ENCODE assay signal across 8 cellular contexts in the genomic region with DNA sequence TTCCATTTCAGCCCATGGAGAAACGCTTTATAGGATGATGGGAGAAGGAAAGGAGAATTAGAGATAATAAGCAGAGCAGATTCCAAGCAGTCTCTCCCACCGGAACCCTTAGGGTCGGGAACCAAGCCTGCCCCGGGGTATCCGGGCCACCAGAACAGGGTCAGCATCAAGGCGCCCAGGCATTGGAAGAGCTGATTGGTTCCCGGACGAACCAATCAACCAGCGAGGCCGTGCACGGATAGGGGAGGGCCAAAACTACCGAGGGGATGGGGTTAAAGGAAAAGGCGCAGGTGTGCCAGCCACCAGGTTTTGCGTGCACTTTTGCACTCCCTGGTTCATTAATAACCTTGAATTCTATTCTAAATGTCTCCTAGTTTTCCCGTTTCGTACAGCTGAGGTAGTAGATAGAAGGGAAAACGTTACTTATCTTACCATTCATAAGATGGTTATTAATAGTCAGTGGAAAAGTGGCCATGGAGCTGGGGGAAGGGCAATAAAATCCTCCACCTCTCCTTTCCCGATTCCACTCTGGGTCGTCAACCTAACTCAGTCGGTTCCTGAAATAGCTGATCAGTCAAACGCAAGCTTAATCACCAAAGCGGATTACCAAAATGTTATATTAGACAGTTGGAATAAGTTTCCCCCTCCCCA. TPM values are rescaled to one million over a fixed set of nuclear protein-coding genes. Genes with fewer than 3 reads are reported as not detected.
DNase-seq lines count a peak whose midpoint lies in the region; ATAC-seq, FAIRE-seq and TF ChIP-seq lines count a peak whose summit lies in the region.

No MANE protein-coding gene starts in this region.

- in situ Hi-C loops in HepG2 (cut with HindIII; ENCODE audit: extremely low pct_ligation_motif_present, low pct_unique_long_range_greater_than_20kb): no loop called here

- H3K27me3 ChIP-seq in HepG2 (ENCODE audit: control insufficient read depth in 1 of 2, insufficient read depth in 2 of 2, low read length in 2 of 2) (no peaks in the 10 kb centered on the region; a peak in 1 of 5 replicates), subcutaneous abdominal adipose tissue (ENCODE audit: control insufficient read depth in 5 of 5, insufficient read depth in 4 of 5, low read length in 5 of 5) (no peaks in the 10 kb centered on the region)

- no peak for TF ChIP-seq CTCF in choroid plexus epithelial cell (conservative IDR thresholded peaks at IDR 0.05; ENCODE audit: low read depth, low read length)
- TF ChIP-seq CTCF in HepG2 (CRISPR knock-in tag; IDR thresholded peaks at IDR 0.05): no peak

- H2AFZ ChIP-seq in HepG2 (ENCODE audit: low read length): no peak overlapping the region

- peak in 1 of 2 experiments; percentile 50; a peak in 1 of 4 replicates for TF ChIP-seq POLR2A in HepG2 (IDR thresholded peaks at IDR 0.05; ENCODE audit: insufficient read depth in 1 of 2, low read depth in 2 of 2, low read length in 2 of 2)

- H3K9ac ChIP-seq in HepG2 (ENCODE audit: insufficient read depth, low read depth, low read length): peak overlapping the region; percentile 87
- peak overlapping the region; percentile 26 to 71 (median 63) for H3K9ac ChIP-seq in subcutaneous abdominal adipose tissue (ENCODE audit: low read length in 5 of 5)

- TSS peak; percentile 42 for BruUV-seq in HepG2 (replicated peaks; lab: Mats Ljungman, UMichigan)

- peak; percentile 51 for FAIRE-seq in HepG2 (lab: Jason Lieb, UNC)

- H3K4me3 ChIP-seq in choroid plexus epithelial cell (ENCODE audit: low read depth, low read length) (peak overlapping the region; percentile 72), HepG2 (replicated peaks in 1 of 3; ENCODE audit: insufficient read depth in 1 of 3, low read depth in 2 of 3, low read length in 3 of 3) (peak overlapping the region; percentile 90 to 97 (median 97)), subcutaneous abdominal adipose tissue (ENCODE audit: low read depth in 1 of 5, low read length in 5 of 5) (peak overlapping the region; percentile 75 to 95 (median 84))

- DNase-seq in SHP77 (lab: John Stamatoyannopoulos, UW): peak; percentile 31 to 56
- no peak for DNase-seq in SHP77 treated with DMSO at 0.1 percent for 48 hours (lab: John Stamatoyannopoulos, UW)
- DNase-seq in NCI-H524 (lab: John Stamatoyannopoulos, UW): peak; percentile 26 to 65
- DNase-seq in choroid plexus epithelial cell (ENCODE audit: low read depth): no peak
- DNase-seq in HepG2 (ENCODE audit: low spot score): peak; percentile 52
- no peak for DNase-seq in stimulated activated CD4-positive, alpha-beta T cell treated with anti-CD3 and anti-CD28 coated beads, Interleukin-4, amount 100 ng/mL, for 4 hours
- no peak for DNase-seq in A172 (ENCODE audit: low spot score)

- CTCF ChIA-PET in HepG2 (lab: Yijun Ruan, JAX; ENCODE audit: low intra/inter-chr PET ratio, low total read pairs): no interaction called here

- TF ChIP-seq RAD21 in HepG2 (CRISPR knock-in tag; IDR thresholded peaks at IDR 0.05): no peak

- H3K4me1 ChIP-seq in HepG2 (ENCODE audit: insufficient read depth, low read length): peaks cover 59% of the 10 kb centered on the region
- peaks cover 3 to 29% (median 21%) of the 10 kb centered on the region in 5 donors for H3K4me1 ChIP-seq in subcutaneous abdominal adipose tissue (ENCODE audit: control insufficient read depth in 5 of 5, insufficient read depth in 5 of 5, low read length in 5 of 5)

- H3K9me3 ChIP-seq in HepG2 (ENCODE audit: low read length) (no peaks in the 10 kb centered on the region), subcutaneous abdominal adipose tissue (ENCODE audit: control insufficient read depth in 5 of 5, low read length in 5 of 5) (no peaks in the 10 kb centered on the region)

- POLR2A ChIA-PET in HepG2 (lab: Yijun Ruan, JAX): interaction anchor here (0.7 to 3.1 kb wide), 10 partner anchors 12 to 674 kb away, joined by 3 to 27 read pairs (median 4); partner anchors contain the start of genes MON2 and USP15

- intact Hi-C loops in HepG2 (cut with micrococcal nuclease; ENCODE audit: unreplicated experiment): loop anchor here (5.0 kb wide), 1 partner anchor 91 kb away; no protein-coding TSS in a partner anchor

- H3K27ac ChIP-seq in HepG2 (ENCODE audit: extremely low read length, insufficient read depth, low read length) (peak overlapping the region; percentile 74), subcutaneous abdominal adipose tissue (ENCODE audit: low read depth, low read length) (no peak overlapping the region)

- no peaks in the 10 kb centered on the region; a peak in 1 of 5 replicates for H3K36me3 ChIP-seq in HepG2 (replicated peaks in 1 of 2; ENCODE audit: control insufficient read depth in 1 of 2, insufficient read depth in 2 of 2, low read length in 2 of 2)
- no peaks in the 10 kb centered on the region for H3K36me3 ChIP-seq in subcutaneous abdominal adipose tissue (ENCODE audit: control insufficient read depth in 5 of 5, insufficient read depth in 5 of 5, low read length in 5 of 5)

- H3K4me2 ChIP-seq in HepG2 (ENCODE audit: low read depth, low read length): peak overlapping the region; percentile 87

- H3K79me2 ChIP-seq in HepG2 (ENCODE audit: insufficient read depth, low read length): peaks cover 64% of the 10 kb centered on the region

- 3% methylated on average over 22 of the region's 22 CpGs for WGBS in HepG2 (ENCODE audit: low lambda C conversion rate)

- H4K20me1 ChIP-seq in HepG2 (ENCODE audit: insufficient read depth, low read length): peaks cover 14% of the 10 kb centered on the region

- no peak for TF ChIP-seq EP300 in HepG2 (IDR thresholded peaks at IDR 0.05; ENCODE audit: low read depth in 2 of 2, low read length in 2 of 2)
- TF ChIP-seq EP300 in HepG2 (CRISPR knock-in tag; IDR thresholded peaks at IDR 0.05; ENCODE audit: borderline replicate concordance): no peak

- peak; percentile 56 for ATAC-seq in HepG2

TF ChIP-seq in HepG2, 621 proteins besides CTCF, POLR2A, EP300 and RAD21 (continues in another document):
- peak; percentile 32; the same call in 1 of the 2 replicates for TF ChIP-seq PHF21A (CRISPR knock-in tag; IDR thresholded peaks at IDR 0.05)
- 0 out of 2 replicates have a peak, but pooled peaks have one; percentile 32 for TF ChIP-seq SNAI1 (CRISPR knock-in tag; IDR thresholded peaks at IDR 0.05; ENCODE audit: borderline replicate concordance)
- TF ChIP-seq, protein P1, sequence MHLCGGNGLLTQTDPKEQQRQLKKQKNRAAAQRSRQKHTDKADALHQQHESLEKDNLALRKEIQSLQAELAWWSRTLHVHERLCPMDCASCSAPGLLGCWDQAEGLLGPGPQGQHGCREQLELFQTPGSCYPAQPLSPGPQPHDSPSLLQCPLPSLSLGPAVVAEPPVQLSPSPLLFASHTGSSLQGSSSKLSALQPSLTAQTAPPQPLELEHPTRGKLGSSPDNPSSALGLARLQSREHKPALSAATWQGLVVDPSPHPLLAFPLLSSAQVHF (CRISPR knock-in tag; IDR thresholded peaks at IDR 0.05): 0 out of 2 replicates have a peak, but pooled peaks have one; percentile 24
- TF ChIP-seq ZSCAN12 (CRISPR knock-in tag; IDR thresholded peaks at IDR 0.05): no peak
- peak; percentile 54 for TF ChIP-seq HNRNPLL (IDR thresholded peaks at IDR 0.05; ENCODE audit: low read depth, low read length, poor library complexity, severe bottlenecking)
- TF ChIP-seq, protein P2, sequence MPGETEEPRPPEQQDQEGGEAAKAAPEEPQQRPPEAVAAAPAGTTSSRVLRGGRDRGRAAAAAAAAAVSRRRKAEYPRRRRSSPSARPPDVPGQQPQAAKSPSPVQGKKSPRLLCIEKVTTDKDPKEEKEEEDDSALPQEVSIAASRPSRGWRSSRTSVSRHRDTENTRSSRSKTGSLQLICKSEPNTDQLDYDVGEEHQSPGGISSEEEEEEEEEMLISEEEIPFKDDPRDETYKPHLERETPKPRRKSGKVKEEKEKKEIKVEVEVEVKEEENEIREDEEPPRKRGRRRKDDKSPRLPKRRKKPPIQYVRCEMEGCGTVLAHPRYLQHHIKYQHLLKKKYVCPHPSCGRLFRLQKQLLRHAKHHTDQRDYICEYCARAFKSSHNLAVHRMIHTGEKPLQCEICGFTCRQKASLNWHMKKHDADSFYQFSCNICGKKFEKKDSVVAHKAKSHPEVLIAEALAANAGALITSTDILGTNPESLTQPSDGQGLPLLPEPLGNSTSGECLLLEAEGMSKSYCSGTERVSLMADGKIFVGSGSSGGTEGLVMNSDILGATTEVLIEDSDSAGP (CRISPR knock-in tag; IDR thresholded peaks at IDR 0.05; ENCODE audit: borderline replicate concordance): peak; percentile 93
- TF ChIP-seq ZMYM4 (CRISPR knock-in tag; IDR thresholded peaks at IDR 0.05): peak; percentile 37; the same call in 1 of the 2 replicates

RNA-seq across cellular contexts. Expression of gene PPM1H, which starts 1.6 kb away (rescaled TPM):
- total RNA-seq in HepG2 (2016; rRNA removed; fragmentation: Illumina TruSeq; extraction: Trizol): 38.1 and 42.0 TPM in 2 replicates
- 3.3 and 5.2 TPM in 2 replicates for total RNA-seq in HepG2 (2016; cell fraction: cytosol; rRNA removed; fragmentation: Illumina TruSeq; extraction: Trizol; ENCODE audit: low read depth)
- total RNA-seq in HepG2 (2016; cell fraction: insoluble cytoplasmic fraction; rRNA removed; fragmentation: Illumina TruSeq; extraction: Trizol): 35.2 and 37.3 TPM in 2 replicates
- 19.9 and 22.6 TPM in 2 replicates for total RNA-seq in HepG2 (2016; cell fraction: membrane; rRNA removed; fragmentation: Illumina TruSeq; extraction: Trizol)
- 29.6 and 34.5 TPM in 2 replicates for total RNA-seq in HepG2 (2016; cell fraction: nucleus; rRNA removed; fragmentation: Illumina TruSeq; extraction: Trizol)
- polyA plus RNA-seq in HepG2 (2011; rRNA removed): 16.9 and 29.1 TPM in 2 replicates
- 19.3 and 19.9 TPM in 2 replicates for polyA plus RNA-seq in HepG2 (2011; cell fraction: cytosol; rRNA removed)
- polyA plus RNA-seq in HepG2 (2011; cell fraction: nucleus; rRNA removed): 19.8 and 26.0 TPM in 2 replicates
- polyA plus RNA-seq in HepG2 (2012): 9.9 and 26.1 TPM in 2 replicates
- 1.6 and 1.8 TPM in 2 replicates for polyA plus RNA-seq in HepG2 (2016; cell fraction: cytosol; fragmentation: Illumina TruSeq; extraction: Trizol; ENCODE audit: low read depth)
- polyA plus RNA-seq in HepG2 (2016; cell fraction: insoluble cytoplasmic fraction; fragmentation: Illumina TruSeq; extraction: Trizol; ENCODE audit: low read depth): 32.1 and 32.9 TPM in 2 replicates
- polyA plus RNA-seq in HepG2 (2016; cell fraction: membrane; fragmentation: Illumina TruSeq; extraction: Trizol; ENCODE audit: low read depth): 8.9 and 10.6 TPM in 2 replicates
- polyA plus RNA-seq in HepG2 (2016; cell fraction: nucleus; fragmentation: Illumina TruSeq; extraction: Trizol; ENCODE audit: insufficient read depth, low read depth): 24.8 and 26.5 TPM in 2 replicates
- 8.3 and 68.0 TPM in 2 replicates for polyA minus RNA-seq in HepG2 (2011; rRNA and poly(A)+ RNA removed; ENCODE audit: low replicate concordance)
- polyA minus RNA-seq in HepG2 (2011; cell fraction: cytosol; rRNA and poly(A)+ RNA removed): 32.6 and 42.5 TPM in 2 replicates
- 39.3 and 42.1 TPM in 2 replicates for polyA minus RNA-seq in HepG2 (2011; cell fraction: nucleus; rRNA and poly(A)+ RNA removed)
- 7.0 and 9.2 TPM in 2 replicates for total RNA-seq in A172 (2014; rRNA removed; shearing (Covaris generic))

Comparison
In these comparisons a context has a peak if more than half of its experiments do, and no peak if none do; other contexts are left out.
1. DNase-seq: peak in SHP77 (2 of 2), NCI-H524 (2 of 2) and HepG2 (single experiment); none in SHP77 treated with DMSO at 0.1 percent for 48 hours (single experiment), choroid plexus epithelial cell (single experiment), stimulated activated CD4-positive, alpha-beta T cell treated with anti-CD3 and anti-CD28 coated beads, Interleukin-4, amount 100 ng/mL, for 4 hours (0 of 2) and A172 (single experiment).
2. Peak in every context shown above with its lines, with median percentiles within 50 percentile points of each other: H3K4me3 ChIP-seq.